ENCODE assay signal across 2 cellular contexts in the genomic region with DNA sequence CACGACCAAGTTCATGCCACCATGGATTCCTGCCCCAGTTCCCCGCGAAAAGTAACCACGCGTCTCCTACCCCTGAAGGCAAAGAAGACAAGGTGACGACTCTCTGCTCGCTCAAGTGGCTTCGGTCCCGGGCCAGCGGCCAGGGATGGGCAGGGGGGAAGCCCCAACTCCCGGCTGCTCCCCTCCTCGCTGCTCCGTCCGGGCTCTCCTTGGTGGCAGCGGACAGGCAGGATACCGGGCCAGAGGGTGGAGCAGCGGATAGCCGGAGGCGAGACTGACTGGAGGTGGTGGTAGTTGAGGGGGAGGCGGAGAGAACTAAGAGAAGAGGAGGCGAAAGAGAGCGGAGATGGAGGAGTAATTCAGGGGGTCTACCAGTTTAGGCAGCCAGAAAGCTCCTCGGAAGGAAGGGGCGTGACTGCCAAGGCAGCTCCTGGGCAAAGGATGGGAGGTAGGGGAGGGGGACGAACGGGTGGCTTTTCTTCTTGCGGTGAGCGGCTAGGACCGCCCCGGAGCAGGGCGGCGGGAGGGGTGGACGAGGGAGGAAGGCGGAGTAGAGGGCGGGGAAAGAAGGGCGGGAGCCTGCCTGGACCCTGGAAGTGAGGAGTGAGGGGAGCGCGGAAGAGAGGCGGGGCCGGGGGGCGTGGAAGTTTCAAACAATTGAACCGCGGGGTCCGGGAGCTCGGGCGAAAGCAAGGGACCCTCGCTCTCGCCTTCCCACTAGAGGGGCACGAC.
TF ChIP-seq lines count a peak whose summit lies in the region.

A gene with protein sequence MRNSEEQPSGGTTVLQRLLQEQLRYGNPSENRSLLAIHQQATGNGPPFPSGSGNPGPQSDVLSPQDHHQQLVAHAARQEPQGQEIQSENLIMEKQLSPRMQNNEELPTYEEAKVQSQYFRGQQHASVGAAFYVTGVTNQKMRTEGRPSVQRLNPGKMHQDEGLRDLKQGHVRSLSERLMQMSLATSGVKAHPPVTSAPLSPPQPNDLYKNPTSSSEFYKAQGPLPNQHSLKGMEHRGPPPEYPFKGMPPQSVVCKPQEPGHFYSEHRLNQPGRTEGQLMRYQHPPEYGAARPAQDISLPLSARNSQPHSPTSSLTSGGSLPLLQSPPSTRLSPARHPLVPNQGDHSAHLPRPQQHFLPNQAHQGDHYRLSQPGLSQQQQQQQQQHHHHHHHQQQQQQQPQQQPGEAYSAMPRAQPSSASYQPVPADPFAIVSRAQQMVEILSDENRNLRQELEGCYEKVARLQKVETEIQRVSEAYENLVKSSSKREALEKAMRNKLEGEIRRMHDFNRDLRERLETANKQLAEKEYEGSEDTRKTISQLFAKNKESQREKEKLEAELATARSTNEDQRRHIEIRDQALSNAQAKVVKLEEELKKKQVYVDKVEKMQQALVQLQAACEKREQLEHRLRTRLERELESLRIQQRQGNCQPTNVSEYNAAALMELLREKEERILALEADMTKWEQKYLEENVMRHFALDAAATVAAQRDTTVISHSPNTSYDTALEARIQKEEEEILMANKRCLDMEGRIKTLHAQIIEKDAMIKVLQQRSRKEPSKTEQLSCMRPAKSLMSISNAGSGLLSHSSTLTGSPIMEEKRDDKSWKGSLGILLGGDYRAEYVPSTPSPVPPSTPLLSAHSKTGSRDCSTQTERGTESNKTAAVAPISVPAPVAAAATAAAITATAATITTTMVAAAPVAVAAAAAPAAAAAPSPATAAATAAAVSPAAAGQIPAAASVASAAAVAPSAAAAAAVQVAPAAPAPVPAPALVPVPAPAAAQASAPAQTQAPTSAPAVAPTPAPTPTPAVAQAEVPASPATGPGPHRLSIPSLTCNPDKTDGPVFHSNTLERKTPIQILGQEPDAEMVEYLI (minus strand): TSS at position 450 of the 732 bp plus-strand sequence. CDS start 17,705 bp downstream, outside the sequence.

TF ChIP-seq in A549, 52 proteins besides CTCF, POLR2A, EP300 and RAD21:
- no peak for TF ChIP-seq MYC (IDR thresholded peaks at IDR 0.05; ENCODE audit: borderline replicate concordance, low read length)
- TF ChIP-seq, protein P1, sequence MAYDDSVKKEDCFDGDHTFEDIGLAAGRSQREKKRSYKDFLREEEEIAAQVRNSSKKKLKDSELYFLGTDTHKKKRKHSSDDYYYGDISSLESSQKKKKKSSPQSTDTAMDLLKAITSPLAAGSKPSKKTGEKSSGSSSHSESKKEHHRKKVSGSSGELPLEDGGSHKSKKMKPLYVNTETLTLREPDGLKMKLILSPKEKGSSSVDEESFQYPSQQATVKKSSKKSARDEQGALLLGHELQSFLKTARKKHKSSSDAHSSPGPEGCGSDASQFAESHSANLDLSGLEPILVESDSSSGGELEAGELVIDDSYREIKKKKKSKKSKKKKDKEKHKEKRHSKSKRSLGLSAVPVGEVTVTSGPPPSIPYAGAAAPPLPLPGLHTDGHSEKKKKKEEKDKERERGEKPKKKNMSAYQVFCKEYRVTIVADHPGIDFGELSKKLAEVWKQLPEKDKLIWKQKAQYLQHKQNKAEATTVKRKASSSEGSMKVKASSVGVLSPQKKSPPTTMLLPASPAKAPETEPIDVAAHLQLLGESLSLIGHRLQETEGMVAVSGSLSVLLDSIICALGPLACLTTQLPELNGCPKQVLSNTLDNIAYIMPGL (CRISPR knock-in tag; IDR thresholded peaks at IDR 0.05; ENCODE audit: borderline replicate concordance), result no peak
- TF ChIP-seq ZFP36 (IDR thresholded peaks at IDR 0.05; ENCODE audit: borderline replicate concordance, partially characterized antibody), result no peak
- TF ChIP-seq TFCP2L1 (CRISPR knock-in tag; IDR thresholded peaks at IDR 0.05), result no peak
- TF ChIP-seq, protein P2, sequence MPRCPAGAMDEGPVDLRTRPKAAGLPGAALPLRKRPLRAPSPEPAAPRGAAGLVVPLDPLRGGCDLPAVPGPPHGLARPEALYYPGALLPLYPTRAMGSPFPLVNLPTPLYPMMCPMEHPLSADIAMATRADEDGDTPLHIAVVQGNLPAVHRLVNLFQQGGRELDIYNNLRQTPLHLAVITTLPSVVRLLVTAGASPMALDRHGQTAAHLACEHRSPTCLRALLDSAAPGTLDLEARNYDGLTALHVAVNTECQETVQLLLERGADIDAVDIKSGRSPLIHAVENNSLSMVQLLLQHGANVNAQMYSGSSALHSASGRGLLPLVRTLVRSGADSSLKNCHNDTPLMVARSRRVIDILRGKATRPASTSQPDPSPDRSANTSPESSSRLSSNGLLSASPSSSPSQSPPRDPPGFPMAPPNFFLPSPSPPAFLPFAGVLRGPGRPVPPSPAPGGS (IDR thresholded peaks at IDR 0.05), result no peak
- no peak for TF ChIP-seq HOXA7 (CRISPR knock-in tag; IDR thresholded peaks at IDR 0.05)

TF ChIP-seq in H1, 55 proteins besides CTCF, POLR2A, EP300 and RAD21:
- TF ChIP-seq ASH2L (IDR thresholded peaks at IDR 0.05; ENCODE audit: low read length), result peak; percentile 56
- TF ChIP-seq CBX8 (IDR thresholded peaks at IDR 0.05; ENCODE audit: borderline replicate concordance, low read depth, low read length), result no peak
- no peak for TF ChIP-seq YY1 (IDR thresholded peaks at IDR 0.05; ENCODE audit: low read depth, low read length)
- TF ChIP-seq CTBP2 (IDR thresholded peaks at IDR 0.05; ENCODE audit: borderline replicate concordance, insufficient read depth, insufficient read length, low read length), result peak; percentile 71
- TF ChIP-seq GABPA (IDR thresholded peaks at IDR 0.05; ENCODE audit: borderline replicate concordance, insufficient read depth, low read length), result no peak
- TF ChIP-seq POLR2AphosphoS5 (IDR thresholded peaks at IDR 0.05; ENCODE audit: low read depth, low read length), result no peak
- no peak for TF ChIP-seq SIN3A (conservative IDR thresholded peaks at IDR 0.05 in 1 of 2, IDR thresholded peaks at IDR 0.05 in 1 of 2; ENCODE audit: low read depth in 1 of 2, low read length in 2 of 2)
- TF ChIP-seq EGR1 (IDR thresholded peaks at IDR 0.05; ENCODE audit: borderline replicate concordance, low read depth, low read length), result no peak
- peak; percentile 50 for TF ChIP-seq KDM4A (IDR thresholded peaks at IDR 0.05; ENCODE audit: low read depth, low read length, severe bottlenecking)
- no peak for TF ChIP-seq BACH1 (IDR thresholded peaks at IDR 0.05; ENCODE audit: low read length)
